19 cellular contexts compared by ENCODE assay signal in genomic region chr22:19705181-19705934, GRCh38. TPM values are rescaled to one million over a fixed set of nuclear protein-coding genes. Genes with fewer than 3 reads are reported as not detected.
DNase-seq lines count a peak whose midpoint lies in the region; ATAC-seq and TF ChIP-seq lines count a peak whose summit lies in the region.
"Had no signal": no experiment of that assay in that cellular context is flagged by ENCODE, and none has a peak within 500 bp of the region (broad histone marks: within the 10 kb centered on the region; RNA-seq: fewer than 3 reads in every experiment).

No MANE protein-coding gene starts in this region.

- no peak overlapping the region for H3K27ac ChIP-seq in hepatocyte
- H3K27ac ChIP-seq: BLaER1 treated with 17β-estradiol and CSF1 and Interleukin-3, amounts not matched to agents 10 nM and 100 nM; dorsolateral prefrontal cortex; SJSA1 had no signal

- H3K9me3 ChIP-seq in ES-I3 (ENCODE audit: control insufficient read depth, insufficient read depth, low read length) (no peaks in the 10 kb centered on the region), hepatocyte (ENCODE audit: low read depth) (no peaks in the 10 kb centered on the region)
- H3K9me3 ChIP-seq: BLaER1 treated with 17β-estradiol and CSF1 and Interleukin-3, amounts not matched to agents 10 nM and 100 nM; MG63; SJSA1 had no signal

- H3K9ac ChIP-seq in ES-I3 (ENCODE audit: low read depth, low read length): peak overlapping the region; percentile 30; the same call in 1 of the 2 replicates
- H3K9ac ChIP-seq: BLaER1 treated with 17β-estradiol and CSF1 and Interleukin-3, amounts not matched to agents 10 nM and 100 nM had no signal

- H3K36me3 Mint-ChIP-seq in osteocyte (ENCODE audit: unreplicated experiment): no peaks in the 10 kb centered on the region

- no peaks in the 10 kb centered on the region for H4K20me1 ChIP-seq in hepatocyte (ENCODE audit: insufficient read depth, poor library complexity, severe bottlenecking)

- DNase-seq in NB4 (ENCODE audit: low read depth) (no peak), hepatocyte (ENCODE audit: low spot score) (peak; percentile 3), osteocyte (ENCODE audit: extremely low spot score, unreplicated experiment) (no peak), NCI-H128 (lab: John Stamatoyannopoulos, UW; ENCODE audit: unreplicated experiment) (no peak), dermis blood vessel endothelial cell (no peak)
- DNase-seq: activated CD4-positive, alpha-beta memory T cell treated with anti-CD3 and anti-CD28 coated beads, Interleukin-2, amount 10 ng/mL, durations not matched to agents 7 days and 5 days; DND-41; dorsolateral prefrontal cortex; MG63; midbrain; NK-92 treated with Interleukin-12 subunit alpha and Interleukin-12 subunit beta, amount 100 ng/mL, for 24 hours had no signal

- TF ChIP-seq CTCF in NB4 (IDR thresholded peaks at IDR 0.05; ENCODE audit: low read depth, low read length): peak; percentile 24
- TF ChIP-seq CTCF in hepatocyte (IDR thresholded peaks at IDR 0.05; ENCODE audit: poor library complexity): no peak
- TF ChIP-seq CTCF in osteocyte (IDR thresholded peaks at IDR 0.05): peak; percentile 24

- WGBS in hepatocyte (ENCODE audit: low lambda C conversion rate, missing lambda C conversion rate): 52% methylated on average over 14 of the region's 14 CpGs

- H3K9me2 ChIP-seq in hepatocyte (replicated peaks; ENCODE audit: insufficient read depth): no peaks in the 10 kb centered on the region

- H3K27me3 Mint-ChIP-seq in osteocyte (ENCODE audit: unreplicated experiment): no peaks in the 10 kb centered on the region
- H3K27me3 Mint-ChIP-seq: activated CD4-positive, alpha-beta memory T cell treated with anti-CD3 and anti-CD28 coated beads, Interleukin-2, amount 10 ng/mL, durations not matched to agents 7 days and 5 days had no signal

- ATAC-seq in HG03354 (IDR thresholded peaks at IDR 0.05; ENCODE audit: poor library complexity, severe bottlenecking, unreplicated experiment) (no peak), HG03457 (IDR thresholded peaks at IDR 0.05; ENCODE audit: unreplicated experiment) (no peak)
- ATAC-seq: activated T-helper 17 cell treated with anti-CD3 and anti-CD28 coated beads, Interleukin-2, amount 50 U/mL, for 72 hours; GM12878 had no signal

- no peaks in the 10 kb centered on the region for H3K27me3 ChIP-seq in hepatocyte
- H3K27me3 ChIP-seq: MG63, SJSA1 had no signal

- H3K36me3 ChIP-seq in ES-I3 (ENCODE audit: insufficient read depth, low read length) (no peaks in the 10 kb centered on the region), hepatocyte (replicated peaks; ENCODE audit: insufficient read depth, low read depth) (no peaks in the 10 kb centered on the region)
- H3K36me3 ChIP-seq: BLaER1 treated with 17β-estradiol and CSF1 and Interleukin-3, amounts not matched to agents 10 nM and 100 nM; MG63; SJSA1 had no signal

- H3K4me3 Mint-ChIP-seq in osteocyte (ENCODE audit: unreplicated experiment): no peak overlapping the region
- H3K4me3 Mint-ChIP-seq: activated CD4-positive, alpha-beta memory T cell treated with anti-CD3 and anti-CD28 coated beads, Interleukin-2, amount 10 ng/mL, durations not matched to agents 7 days and 5 days; activated T-helper 17 cell treated with anti-CD3 and anti-CD28 coated beads, Interleukin-2, amount 50 U/mL, for 72 hours had no signal

- H3K79me2 ChIP-seq in hepatocyte: no peaks in the 10 kb centered on the region

- no peak overlapping the region for H3K27ac Mint-ChIP-seq in osteocyte (ENCODE audit: unreplicated experiment)
- H3K27ac Mint-ChIP-seq: activated CD4-positive, alpha-beta memory T cell treated with anti-CD3 and anti-CD28 coated beads, Interleukin-2, amount 10 ng/mL, durations not matched to agents 7 days and 5 days; activated T-helper 17 cell treated with anti-CD3 and anti-CD28 coated beads, Interleukin-2, amount 50 U/mL, for 72 hours had no signal

- H3K4me3 ChIP-seq in NB4 (ENCODE audit: low read depth, low read length) (no peak overlapping the region), hepatocyte (no peak overlapping the region)
- H3K4me3 ChIP-seq: BLaER1 treated with 17β-estradiol and CSF1 and Interleukin-3, amounts not matched to agents 10 nM and 100 nM; dorsolateral prefrontal cortex; GM12878; MG63; SJSA1; smooth muscle cell had no signal

- H2AFZ ChIP-seq in hepatocyte: no peak overlapping the region

- TF ChIP-seq POLR2A in NB4 (IDR thresholded peaks at IDR 0.05; ENCODE audit: extremely low read depth, insufficient read length): no peak

- H3K4me1 ChIP-seq in ES-I3 (ENCODE audit: insufficient read depth, low read length): peaks cover 23% of the 10 kb centered on the region
- H3K4me1 ChIP-seq in hepatocyte (ENCODE audit: insufficient read depth): no peaks in the 10 kb centered on the region
- H3K4me1 ChIP-seq: SJSA1 had no signal

- no peak overlapping the region for H3K4me2 ChIP-seq in hepatocyte
- H3K4me2 ChIP-seq: smooth muscle cell had no signal

- H3K9me3 Mint-ChIP-seq in osteocyte (ENCODE audit: unreplicated experiment): no peaks in the 10 kb centered on the region
- H3K9me3 Mint-ChIP-seq: activated CD4-positive, alpha-beta memory T cell treated with anti-CD3 and anti-CD28 coated beads, Interleukin-2, amount 10 ng/mL, durations not matched to agents 7 days and 5 days; activated T-helper 17 cell treated with anti-CD3 and anti-CD28 coated beads, Interleukin-2, amount 50 U/mL, for 72 hours had no signal

- H3K4me1 Mint-ChIP-seq in osteocyte (ENCODE audit: unreplicated experiment): peaks cover 10% of the 10 kb centered on the region
- H3K4me1 Mint-ChIP-seq: activated CD4-positive, alpha-beta memory T cell treated with anti-CD3 and anti-CD28 coated beads, Interleukin-2, amount 10 ng/mL, durations not matched to agents 7 days and 5 days; activated T-helper 17 cell treated with anti-CD3 and anti-CD28 coated beads, Interleukin-2, amount 50 U/mL, for 72 hours had no signal

RNA-seq across cellular contexts. Expression of gene SEPTIN5, which starts 8.9 kb away (rescaled TPM):
- total RNA-seq in hepatocyte: 4.3 and 10.0 TPM in 2 replicates
- polyA plus RNA-seq in hepatocyte: 9.4 and 9.7 TPM in 2 replicates
- 103 and 108 TPM in 2 replicates for total RNA-seq in osteocyte
- total RNA-seq in dermis blood vessel endothelial cell: 25.3 and 29.3 TPM in 2 replicates
- total RNA-seq: activated CD4-positive, alpha-beta memory T cell treated with anti-CD3 and anti-CD28 coated beads, Interleukin-2, amount 10 ng/mL, durations not matched to agents 7 days and 5 days had no signal

RNA-seq across cellular contexts. Expression of gene GP1BB, which starts 18.0 kb away (rescaled TPM):
- total RNA-seq in hepatocyte: 1.0 and 2.5 TPM in 2 replicates
- polyA plus RNA-seq in hepatocyte: 2.4 and 2.8 TPM in 2 replicates
- total RNA-seq in osteocyte: 28.6 and 34.1 TPM in 2 replicates
- total RNA-seq in dermis blood vessel endothelial cell: 5.3 and 5.4 TPM in 2 replicates
- total RNA-seq: activated CD4-positive, alpha-beta memory T cell treated with anti-CD3 and anti-CD28 coated beads, Interleukin-2, amount 10 ng/mL, durations not matched to agents 7 days and 5 days; activated T-helper 17 cell treated with anti-CD3 and anti-CD28 coated beads, Interleukin-2, amount 50 U/mL, for 72 hours had no signal

RNA-seq across cellular contexts. Expression of gene TBX1, which starts 55.2 kb away (rescaled TPM):
- total RNA-seq in hepatocyte (not detected in 2 replicates), osteocyte (22.5 and 24.2 TPM in 2 replicates), dermis blood vessel endothelial cell (69.6 and 73.2 TPM in 2 replicates)
- polyA plus RNA-seq in hepatocyte: 0.07 and 1.1 TPM in 2 replicates
- total RNA-seq: activated CD4-positive, alpha-beta memory T cell treated with anti-CD3 and anti-CD28 coated beads, Interleukin-2, amount 10 ng/mL, durations not matched to agents 7 days and 5 days; activated T-helper 17 cell treated with anti-CD3 and anti-CD28 coated beads, Interleukin-2, amount 50 U/mL, for 72 hours; GM12878; smooth muscle cell had no signal
- polyA plus RNA-seq: GM12878, smooth muscle cell had no signal

Comparison
In these comparisons a context has a peak if more than half of its experiments do, and no peak if none do; other contexts are left out.
1. RNA of gene TBX1, which starts 55.2 kb away (total RNA-seq): 69.6 to 73.2 TPM in dermis blood vessel endothelial cell and 22.5 to 24.2 TPM in osteocyte; not detected in hepatocyte; every median in the first group is over 10 times any median in the second.